ENCODE assay signal across 9 cellular contexts in the genomic region with DNA sequence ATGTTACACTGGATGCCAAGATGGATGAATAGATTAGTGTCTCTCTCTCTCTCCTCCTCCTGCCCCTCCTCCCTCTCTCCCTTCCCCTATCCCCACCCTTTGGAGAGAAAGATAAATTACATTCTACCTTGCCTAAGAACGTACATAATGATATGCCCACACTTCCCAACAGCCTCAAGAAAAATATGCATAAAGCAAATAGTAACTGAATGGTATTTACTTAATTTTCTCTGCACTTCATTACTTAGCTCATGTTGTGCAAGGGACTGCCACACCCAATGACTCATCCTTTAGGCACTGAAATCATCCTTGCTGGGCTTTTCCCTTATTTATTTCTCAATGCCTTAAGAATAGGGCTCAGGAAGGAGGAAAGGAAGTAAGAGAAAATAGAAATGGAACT.
DNase-seq lines count a peak whose midpoint lies in the region; ATAC-seq and TF ChIP-seq lines count a peak whose summit lies in the region.
"Had no signal": no experiment of that assay in that cellular context is flagged by ENCODE, and none has a peak within 500 bp of the region (broad histone marks: within the 10 kb centered on the region; RNA-seq: fewer than 3 reads in every experiment).

No MANE protein-coding gene starts in this region.

- no peaks in the 10 kb centered on the region for H3K79me2 ChIP-seq in ACC112 (ENCODE audit: control insufficient read depth, insufficient read depth, low read length, unreplicated experiment)

- no peaks in the 10 kb centered on the region for H3K9me3 ChIP-seq in lower lobe of right lung

- H3K36me3 ChIP-seq in ACC112 (ENCODE audit: insufficient read depth, low read length) (no peaks in the 10 kb centered on the region), lower lobe of right lung (no peaks in the 10 kb centered on the region)

- no peak for TF ChIP-seq CTCF in lower lobe of right lung (IDR thresholded peaks at IDR 0.05)

- H3K4me1 ChIP-seq in ACC112 (ENCODE audit: control insufficient read depth, insufficient read depth, low read length, unreplicated experiment): peaks cover 43% of the 10 kb centered on the region
- peaks cover 40% of the 10 kb centered on the region for H3K4me1 ChIP-seq in lower lobe of right lung

- DNase-seq in LoVo (ENCODE audit: low spot score) (peak; percentile 94), brain pericyte (ENCODE audit: low read depth, low spot score) (peak; percentile 39), lower lobe of right lung (no peak), NCI-H2029 treated with DMSO at 0.1 percent for 48 hours (lab: John Stamatoyannopoulos, UW) (no peak), NAMALWA (ENCODE audit: low spot score) (no peak), T-helper 9 cell (no peak)
- DNase-seq in activated CD4-positive, alpha-beta T cell treated with anti-CD3 and anti-CD28 coated beads, Interleukin-2, amount 50 U/mL, for 48 hours: no peak
- DNase-seq: endodermal cell had no signal

- H3K27me3 ChIP-seq in ACC112 (ENCODE audit: insufficient read depth, low read length) (no peaks in the 10 kb centered on the region), lower lobe of right lung (ENCODE audit: low read depth) (no peaks in the 10 kb centered on the region)

- no peak overlapping the region for H2AFZ ChIP-seq in ACC112 (ENCODE audit: low read length, unreplicated experiment)

- peak overlapping the region; percentile 98 for H3K27ac ChIP-seq in ACC112 (ENCODE audit: low read depth, low read length)
- peak overlapping the region; percentile 75 for H3K27ac ChIP-seq in lower lobe of right lung

- H3K4me3 ChIP-seq in ACC112 (ENCODE audit: low read depth, low read length) (no peak overlapping the region), lower lobe of right lung (no peak overlapping the region)

- intact Hi-C loops in lower lobe of right lung (cut with DNase I): no loop called here

- ATAC-seq in lower lobe of right lung: peak; percentile 87

Comparison
In these comparisons a context has a peak if more than half of its experiments do, and no peak if none do; other contexts are left out.
1. DNase-seq: peak in LoVo (single experiment) and brain pericyte (single experiment); none in lower lobe of right lung (single experiment), NCI-H2029 treated with DMSO at 0.1 percent for 48 hours (single experiment), activated CD4-positive, alpha-beta T cell treated with anti-CD3 and anti-CD28 coated beads, Interleukin-2, amount 50 U/mL, for 48 hours (0 of 2), NAMALWA (single experiment) and T-helper 9 cell (single experiment).